ENCODE assay signal across 15 cellular contexts in the genomic region with DNA sequence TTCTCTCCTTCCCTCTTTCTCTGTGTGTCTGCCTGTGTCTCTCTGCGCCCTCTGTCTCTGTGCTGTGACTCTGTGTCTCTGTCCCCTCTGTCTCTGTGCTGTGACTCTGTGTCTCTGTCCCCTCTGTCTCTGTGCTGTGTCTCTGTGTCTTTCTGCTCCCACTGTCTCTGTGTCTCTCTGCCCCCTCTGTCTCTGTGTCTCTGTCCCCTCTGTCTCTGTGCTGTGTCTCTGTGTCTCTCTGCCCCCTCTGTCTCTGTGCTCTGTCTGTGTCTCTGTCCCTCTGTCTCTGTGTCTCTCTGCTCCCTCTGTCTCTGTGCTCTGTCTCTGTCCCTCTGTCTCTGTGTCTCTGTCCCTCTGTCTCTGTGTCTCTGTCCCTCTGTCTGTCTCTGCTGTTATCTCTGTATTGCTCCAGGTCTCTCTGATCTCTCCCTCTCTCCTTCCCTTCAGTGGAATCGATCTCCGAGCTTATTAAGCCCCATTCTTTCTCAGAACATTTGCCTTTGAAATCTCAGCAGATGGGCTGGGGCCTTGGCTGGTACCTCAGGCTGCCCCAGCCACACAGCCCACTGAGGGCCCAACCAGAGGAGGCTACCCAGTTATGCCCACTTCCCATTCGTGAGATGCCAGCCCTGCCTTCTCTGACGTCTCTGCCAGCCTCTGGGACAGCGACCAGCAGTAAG. TPM values are rescaled to one million over a fixed set of nuclear protein-coding genes. Genes with fewer than 3 reads are reported as not detected.
DNase-seq lines count a peak whose midpoint lies in the region; ATAC-seq and TF ChIP-seq lines count a peak whose summit lies in the region.
"Had no signal": no experiment of that assay in that cellular context is flagged by ENCODE, and none has a peak within 500 bp of the region (broad histone marks: within the 10 kb centered on the region; RNA-seq: fewer than 3 reads in every experiment).

No MANE protein-coding gene starts in this region.

- no peaks in the 10 kb centered on the region for H3K36me3 ChIP-seq in left ventricle myocardium inferior
- H3K36me3 ChIP-seq: BE2C had no signal

- H3K9me3 ChIP-seq in left ventricle myocardium inferior (replicated peaks): no peaks in the 10 kb centered on the region

- H3K4me1 Mint-ChIP-seq in WTC11 (0 out of 2 replicates have a peak, but pooled peaks cover 4% of the 10 kb centered on the region), endothelial cell (ENCODE audit: unreplicated experiment) (peaks cover 10% of the 10 kb centered on the region), mesothelial cell of epicardium (no peaks in the 10 kb centered on the region)
- H3K4me1 Mint-ChIP-seq: CD4-positive, alpha-beta memory T cell; IgD-negative memory B cell had no signal

- H3K4me3 Mint-ChIP-seq in WTC11 (no peak overlapping the region), endothelial cell (ENCODE audit: unreplicated experiment) (no peak overlapping the region), mesothelial cell of epicardium (no peak overlapping the region)
- H3K4me3 Mint-ChIP-seq: CD4-positive, alpha-beta memory T cell; IgD-negative memory B cell had no signal

- 0 out of 2 replicates have a peak, but pooled peaks cover 2% of the 10 kb centered on the region for H3K27me3 Mint-ChIP-seq in WTC11 (ENCODE audit: low read depth)
- H3K27me3 Mint-ChIP-seq in endothelial cell (ENCODE audit: unreplicated experiment): peaks cover 4% of the 10 kb centered on the region
- H3K27me3 Mint-ChIP-seq in mesothelial cell of epicardium (ENCODE audit: low read depth): peaks cover 15% of the 10 kb centered on the region

- peaks cover 38% of the 10 kb centered on the region for H3K27me3 ChIP-seq in left ventricle myocardium inferior (ENCODE audit: low read depth)

- H3K9me3 Mint-ChIP-seq in WTC11 (no peaks in the 10 kb centered on the region), endothelial cell (ENCODE audit: unreplicated experiment) (no peaks in the 10 kb centered on the region), mesothelial cell of epicardium (no peaks in the 10 kb centered on the region)
- H3K9me3 Mint-ChIP-seq: CD4-positive, alpha-beta memory T cell; IgD-negative memory B cell had no signal

- ATAC-seq in Right ventricle myocardium inferior (peak; percentile 22), WTC11 (no peak)
- ATAC-seq: HCT116 had no signal

- no peak overlapping the region for H3K4me3 ChIP-seq in left ventricle myocardium inferior

- H3K4me1 ChIP-seq in left ventricle myocardium inferior: no peaks in the 10 kb centered on the region
- H3K4me1 ChIP-seq: BE2C had no signal

- TF ChIP-seq CTCF in left ventricle myocardium inferior (IDR thresholded peaks at IDR 0.05; ENCODE audit: borderline replicate concordance) (no peak), WTC11 (IDR thresholded peaks at IDR 0.05) (no peak), endothelial cell (IDR thresholded peaks at IDR 0.05; ENCODE audit: unreplicated experiment) (no peak), mesothelial cell of epicardium (IDR thresholded peaks at IDR 0.05; ENCODE audit: unreplicated experiment) (no peak)

- no peak overlapping the region for H3K27ac ChIP-seq in left ventricle myocardium inferior (replicated peaks)
- H3K27ac ChIP-seq: C4-2B had no signal

- no peak for DNase-seq in Right ventricle myocardium inferior (ENCODE audit: missing footprints)
- DNase-seq in left ventricle myocardium inferior: no peak
- DNase-seq in WTC11 (ENCODE audit: low spot score): no peak
- DNase-seq in endothelial cell (ENCODE audit: low spot score): no peak
- DNase-seq in retina: no peak
- DNase-seq in mesothelial cell of epicardium (ENCODE audit: low spot score in 2 of 2, unreplicated experiment in 2 of 2): no peak
- DNase-seq in inferior parietal cortex (ENCODE audit: extremely low spot score): no peak
- DNase-seq: BE2C; CD4-positive, alpha-beta memory T cell; COR-L47; DMS53 had no signal

- H3K27ac Mint-ChIP-seq in WTC11 (peak overlapping the region; percentile 23; the same call in 1 of the 2 replicates), endothelial cell (ENCODE audit: unreplicated experiment) (peak overlapping the region; percentile 26), mesothelial cell of epicardium (no peak overlapping the region)
- H3K27ac Mint-ChIP-seq: IgD-negative memory B cell had no signal

- intact Hi-C loops in Right ventricle myocardium inferior (cut with DNase I) (no loop called here), left ventricle myocardium inferior (cut with micrococcal nuclease) (no loop called here)

- POLR2A ChIA-PET in WTC11 (lab: Charles Lee): no interaction called here

- CTCF ChIA-PET in WTC11 (lab: Charles Lee): interaction anchor here (1.0 to 4.4 kb wide), 9 partner anchors 10 to 271 kb away, joined by 3 to 31 read pairs (median 4); no protein-coding TSS in a partner anchor

- H3K36me3 Mint-ChIP-seq in WTC11 (no peaks in the 10 kb centered on the region), endothelial cell (ENCODE audit: low read depth, unreplicated experiment) (peaks cover 5% of the 10 kb centered on the region), mesothelial cell of epicardium (no peaks in the 10 kb centered on the region)
- H3K36me3 Mint-ChIP-seq: CD4-positive, alpha-beta memory T cell; IgD-negative memory B cell had no signal

TF ChIP-seq in WTC11, 78 proteins besides CTCF, POLR2A, EP300 and RAD21 (continues in another document):
- TF ChIP-seq RORB (CRISPR knock-in tag; IDR thresholded peaks at IDR 0.05) (no peak), EMX1 (CRISPR knock-in tag; IDR thresholded peaks at IDR 0.05) (no peak), JAZF1 (CRISPR knock-in tag; IDR thresholded peaks at IDR 0.05) (no peak), FOXK1 (CRISPR knock-in tag; IDR thresholded peaks at IDR 0.05) (no peak), SP1 (CRISPR knock-in tag; conservative IDR thresholded peaks at IDR 0.05) (no peak), TCF7 (CRISPR knock-in tag; IDR thresholded peaks at IDR 0.05; ENCODE audit: low read depth) (no peak), MXD4 (CRISPR knock-in tag; IDR thresholded peaks at IDR 0.05; ENCODE audit: borderline replicate concordance) (no peak), ZNF416 (CRISPR knock-in tag; IDR thresholded peaks at IDR 0.05) (no peak)
- TF ChIP-seq, protein P1, sequence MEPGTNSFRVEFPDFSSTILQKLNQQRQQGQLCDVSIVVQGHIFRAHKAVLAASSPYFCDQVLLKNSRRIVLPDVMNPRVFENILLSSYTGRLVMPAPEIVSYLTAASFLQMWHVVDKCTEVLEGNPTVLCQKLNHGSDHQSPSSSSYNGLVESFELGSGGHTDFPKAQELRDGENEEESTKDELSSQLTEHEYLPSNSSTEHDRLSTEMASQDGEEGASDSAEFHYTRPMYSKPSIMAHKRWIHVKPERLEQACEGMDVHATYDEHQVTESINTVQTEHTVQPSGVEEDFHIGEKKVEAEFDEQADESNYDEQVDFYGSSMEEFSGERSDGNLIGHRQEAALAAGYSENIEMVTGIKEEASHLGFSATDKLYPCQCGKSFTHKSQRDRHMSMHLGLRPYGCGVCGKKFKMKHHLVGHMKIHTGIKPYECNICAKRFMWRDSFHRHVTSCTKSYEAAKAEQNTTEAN (CRISPR knock-in tag; IDR thresholded peaks at IDR 0.05): no peak
- TF ChIP-seq, protein P2, sequence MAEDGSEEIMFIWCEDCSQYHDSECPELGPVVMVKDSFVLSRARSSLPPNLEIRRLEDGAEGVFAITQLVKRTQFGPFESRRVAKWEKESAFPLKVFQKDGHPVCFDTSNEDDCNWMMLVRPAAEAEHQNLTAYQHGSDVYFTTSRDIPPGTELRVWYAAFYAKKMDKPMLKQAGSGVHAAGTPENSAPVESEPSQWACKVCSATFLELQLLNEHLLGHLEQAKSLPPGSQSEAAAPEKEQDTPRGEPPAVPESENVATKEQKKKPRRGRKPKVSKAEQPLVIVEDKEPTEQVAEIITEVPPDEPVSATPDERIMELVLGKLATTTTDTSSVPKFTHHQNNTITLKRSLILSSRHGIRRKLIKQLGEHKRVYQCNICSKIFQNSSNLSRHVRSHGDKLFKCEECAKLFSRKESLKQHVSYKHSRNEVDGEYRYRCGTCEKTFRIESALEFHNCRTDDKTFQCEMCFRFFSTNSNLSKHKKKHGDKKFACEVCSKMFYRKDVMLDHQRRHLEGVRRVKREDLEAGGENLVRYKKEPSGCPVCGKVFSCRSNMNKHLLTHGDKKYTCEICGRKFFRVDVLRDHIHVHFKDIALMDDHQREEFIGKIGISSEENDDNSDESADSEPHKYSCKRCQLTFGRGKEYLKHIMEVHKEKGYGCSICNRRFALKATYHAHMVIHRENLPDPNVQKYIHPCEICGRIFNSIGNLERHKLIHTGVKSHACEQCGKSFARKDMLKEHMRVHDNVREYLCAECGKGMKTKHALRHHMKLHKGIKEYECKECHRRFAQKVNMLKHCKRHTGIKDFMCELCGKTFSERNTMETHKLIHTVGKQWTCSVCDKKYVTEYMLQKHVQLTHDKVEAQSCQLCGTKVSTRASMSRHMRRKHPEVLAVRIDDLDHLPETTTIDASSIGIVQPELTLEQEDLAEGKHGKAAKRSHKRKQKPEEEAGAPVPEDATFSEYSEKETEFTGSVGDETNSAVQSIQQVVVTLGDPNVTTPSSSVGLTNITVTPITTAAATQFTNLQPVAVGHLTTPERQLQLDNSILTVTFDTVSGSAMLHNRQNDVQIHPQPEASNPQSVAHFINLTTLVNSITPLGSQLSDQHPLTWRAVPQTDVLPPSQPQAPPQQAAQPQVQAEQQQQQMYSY (CRISPR knock-in tag; IDR thresholded peaks at IDR 0.05): no peak
- TF ChIP-seq, protein P3, sequence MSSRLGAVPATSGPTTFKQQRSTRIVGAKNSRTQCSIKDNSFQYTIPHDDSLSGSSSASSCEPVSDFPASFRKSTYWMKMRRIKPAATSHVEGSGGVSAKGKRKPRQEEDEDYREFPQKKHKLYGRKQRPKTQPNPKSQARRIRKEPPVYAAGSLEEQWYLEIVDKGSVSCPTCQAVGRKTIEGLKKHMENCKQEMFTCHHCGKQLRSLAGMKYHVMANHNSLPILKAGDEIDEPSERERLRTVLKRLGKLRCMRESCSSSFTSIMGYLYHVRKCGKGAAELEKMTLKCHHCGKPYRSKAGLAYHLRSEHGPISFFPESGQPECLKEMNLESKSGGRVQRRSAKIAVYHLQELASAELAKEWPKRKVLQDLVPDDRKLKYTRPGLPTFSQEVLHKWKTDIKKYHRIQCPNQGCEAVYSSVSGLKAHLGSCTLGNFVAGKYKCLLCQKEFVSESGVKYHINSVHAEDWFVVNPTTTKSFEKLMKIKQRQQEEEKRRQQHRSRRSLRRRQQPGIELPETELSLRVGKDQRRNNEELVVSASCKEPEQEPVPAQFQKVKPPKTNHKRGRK (CRISPR knock-in tag; IDR thresholded peaks at IDR 0.05; ENCODE audit: borderline replicate concordance): no peak

RNA-seq across cellular contexts. Expression of a gene that starts 33.4 kb away (rescaled TPM):
- total RNA-seq in Right ventricle myocardium inferior (0.57 TPM), left ventricle myocardium inferior (0.58 TPM), WTC11 (2021) (6.6 to 9.1 TPM (median 8.8 TPM) in 3 replicates), endothelial cell (ENCODE audit: unreplicated experiment) (0.33 TPM), mesothelial cell of epicardium (1.5 to 2.2 TPM (median 1.8 TPM) in 3 replicates)
- total RNA-seq: CD4-positive, alpha-beta memory T cell had no signal

RNA-seq across cellular contexts. Expression of a gene that starts 36.6 kb away (rescaled TPM):
- total RNA-seq in Right ventricle myocardium inferior: 0.22 TPM
- 0.66 TPM for total RNA-seq in left ventricle myocardium inferior
- 35.9 to 50.9 TPM (median 36.0 TPM) in 3 replicates for total RNA-seq in WTC11 (2021)
- total RNA-seq in endothelial cell (ENCODE audit: unreplicated experiment): 30.1 TPM
- 18.3 to 19.5 TPM (median 18.9 TPM) in 3 replicates for total RNA-seq in mesothelial cell of epicardium
- total RNA-seq: HT-29 had no signal

Comparison
In these comparisons a context has a peak if more than half of its experiments do, and no peak if none do; other contexts are left out.
1. RNA of a gene that starts 36.6 kb away (total RNA-seq): 35.9 to 50.9 TPM in WTC11, 30.1 TPM in endothelial cell (single experiment) and 18.3 to 19.5 TPM in mesothelial cell of epicardium; 0.66 TPM in left ventricle myocardium inferior (single experiment) and 0.22 TPM in Right ventricle myocardium inferior (single experiment); every median in the first group is over 10 times any median in the second.